Comparison of ENCODE assay signal across 14 cellular contexts in the genomic region with DNA sequence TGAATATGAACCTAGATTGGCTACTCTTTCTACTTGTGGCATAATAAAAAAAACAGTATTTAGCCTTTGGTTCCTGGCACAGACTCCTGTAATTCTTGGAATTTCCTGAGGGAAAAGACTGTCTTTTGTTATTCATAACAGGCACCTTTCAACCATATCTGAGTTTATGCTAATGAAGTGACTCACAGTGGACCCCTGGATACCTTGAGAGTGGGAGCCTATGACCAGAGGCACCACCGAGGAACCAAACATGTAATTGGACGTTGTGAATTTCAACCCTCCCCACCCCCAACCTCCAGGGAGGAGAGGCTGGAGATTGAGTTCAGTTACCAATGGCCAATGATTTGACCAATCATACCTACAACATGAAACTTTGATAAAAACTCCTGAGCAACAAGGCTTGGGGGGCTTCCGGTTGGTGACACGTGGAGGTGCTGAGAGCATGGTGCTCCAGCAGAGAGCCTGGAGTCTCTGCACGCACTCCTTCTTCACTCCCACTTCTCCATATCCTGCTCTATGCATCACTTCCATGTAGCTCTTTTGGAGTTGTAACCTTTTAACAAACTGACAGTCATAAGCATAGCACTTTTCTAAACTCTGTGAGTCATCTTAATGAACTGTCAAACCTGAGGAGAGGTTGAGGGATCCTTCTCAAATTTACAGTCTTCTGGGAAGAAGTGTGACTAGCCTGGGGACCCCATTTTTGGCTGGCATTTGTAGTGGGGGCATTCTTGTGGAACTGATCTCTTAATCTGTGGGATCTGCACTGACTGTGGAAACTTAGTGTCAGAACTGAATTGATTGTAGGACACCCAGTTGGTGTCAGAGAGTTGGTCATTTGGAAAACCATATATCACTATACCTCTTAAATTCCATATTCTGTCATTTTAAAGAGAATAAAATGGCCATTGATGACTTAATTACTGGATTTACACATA. TPM values are rescaled to one million over a fixed set of nuclear protein-coding genes. Genes with fewer than 3 reads are reported as not detected.
DNase-seq lines count a peak whose midpoint lies in the region; ATAC-seq, FAIRE-seq and TF ChIP-seq lines count a peak whose summit lies in the region.
"Had no signal": no experiment of that assay in that cellular context is flagged by ENCODE, and none has a peak within 500 bp of the region (broad histone marks: within the 10 kb centered on the region; RNA-seq: fewer than 3 reads in every experiment).

No MANE protein-coding gene starts in this region.

- H3K27ac ChIP-seq in HUES6 (ENCODE audit: low read depth, low read length) = peak overlapping the region; percentile 33; the same call in 1 of the 2 replicates
- H3K27ac ChIP-seq in keratinocyte (ENCODE audit: control insufficient read depth, insufficient read depth, low read length) = no peak overlapping the region

- no peaks in the 10 kb centered on the region for H3K9me1 ChIP-seq in keratinocyte (ENCODE audit: control insufficient read depth, extremely low read depth, insufficient read depth, low read length)

- no peak for TF ChIP-seq POLR2A in GM12892 (IDR thresholded peaks at IDR 0.05; ENCODE audit: low read depth, low read length)

- no peak for ATAC-seq in GM18511 (IDR thresholded peaks at IDR 0.05; ENCODE audit: unreplicated experiment)
- ATAC-seq: activated CD4-positive, alpha-beta T cell treated with anti-CD3 and anti-CD28 coated beads for 36 hours had no signal

- no peak for TF ChIP-seq CTCF in cardiac fibroblast (IDR thresholded peaks at IDR 0.05; ENCODE audit: low read depth, low read length)
- TF ChIP-seq CTCF in keratinocyte (optimal IDR thresholded peaks at IDR 0.05 in 1 of 3, IDR thresholded peaks at IDR 0.05 in 1 of 3, conservative IDR thresholded peaks at IDR 0.05 in 1 of 3; ENCODE audit: extremely low read depth in 1 of 3, insufficient read depth in 2 of 3, low read length in 3 of 3) = no peak

- dilution Hi-C loops in keratinocyte (cut with MboI; ENCODE audit: extremely low pct_ligation_motif_present, low sequenced_read_pairs) = no loop called here

- H3K4me3 ChIP-seq in HUES6 (ENCODE audit: low read depth, low read length) (no peak overlapping the region), cardiac fibroblast (replicated peaks in 1 of 2; ENCODE audit: low read depth in 2 of 2, low read length in 2 of 2) (no peak overlapping the region), keratinocyte (ENCODE audit: control insufficient read depth in 2 of 3, extremely low read depth in 1 of 3, insufficient read depth in 2 of 3, low read depth in 1 of 3, low read length in 3 of 3) (no peak overlapping the region)

- H3K4me1 ChIP-seq in HUES6 (ENCODE audit: control insufficient read depth, insufficient read depth, low read length) = peaks cover 31% of the 10 kb centered on the region
- H3K4me1 ChIP-seq in keratinocyte (ENCODE audit: control insufficient read depth, extremely low read depth, insufficient read depth, low read length) = peaks cover 24% of the 10 kb centered on the region

- no peaks in the 10 kb centered on the region for H3K36me3 ChIP-seq in HUES6 (ENCODE audit: control insufficient read depth, insufficient read depth, low read length)
- H3K36me3 ChIP-seq in keratinocyte (ENCODE audit: control insufficient read depth in 2 of 2, extremely low read depth in 1 of 2, insufficient read depth in 2 of 2, low read length in 2 of 2) = no peaks in the 10 kb centered on the region

- DNase-seq in A172 (ENCODE audit: low spot score) (peak; percentile 63), cardiac fibroblast (ENCODE audit: low read depth in 2 of 2) (peak; percentile 58 to 76), keratinocyte (ENCODE audit: low read depth, low spot score) (no peak), GM12892 (ENCODE audit: insufficient read length) (no peak), hippocampal formation (lab: John Stamatoyannopoulos, UW) (no peak), RPMI8226 (no peak)
- DNase-seq: activated CD4-positive, alpha-beta T cell treated with anti-CD3 and anti-CD28 coated beads for 36 hours; DND-41; NCI-H2029; SHP77 treated with DMSO at 0.1 percent for 48 hours had no signal

- no peaks in the 10 kb centered on the region for H3K27me3 ChIP-seq in HUES6 (ENCODE audit: control insufficient read depth, insufficient read depth, low read length)
- no peaks in the 10 kb centered on the region for H3K27me3 ChIP-seq in keratinocyte (ENCODE audit: control insufficient read depth, extremely low read depth, insufficient read depth, low read length)

- no peak overlapping the region for H3K9ac ChIP-seq in HUES6 (ENCODE audit: low read length)
- H3K9ac ChIP-seq in keratinocyte (ENCODE audit: control insufficient read depth, extremely low read depth, insufficient read depth, low read length) = no peak overlapping the region

- H4K20me1 ChIP-seq in keratinocyte (ENCODE audit: control insufficient read depth, extremely low read depth, insufficient read depth, low read length) = no peaks in the 10 kb centered on the region

- peak overlapping the region; percentile 19 for H2AFZ ChIP-seq in keratinocyte (ENCODE audit: control insufficient read depth, low read length)

- peak overlapping the region; percentile 24 for H3K4me2 ChIP-seq in keratinocyte (ENCODE audit: control insufficient read depth, extremely low read depth, insufficient read depth, low read depth, low read length)

- no peaks in the 10 kb centered on the region for H3K79me2 ChIP-seq in keratinocyte (ENCODE audit: control insufficient read depth, insufficient read depth, low read length)

- H3K9me3 ChIP-seq in HUES6 (ENCODE audit: control insufficient read depth, insufficient read depth, low read depth, low read length) = peaks cover 2% of the 10 kb centered on the region
- H3K9me3 ChIP-seq in keratinocyte (ENCODE audit: control insufficient read depth, low read depth, low read length) = no peaks in the 10 kb centered on the region

- peak; percentile 20 for FAIRE-seq in keratinocyte (lab: Jason Lieb, UNC)
- FAIRE-seq in GM12892 (lab: Jason Lieb, UNC) = no peak

RNA-seq across cellular contexts. Expression of a gene that starts 48.6 kb away (rescaled TPM):
- total RNA-seq in A172 (2014; rRNA removed; shearing (Covaris generic)) = 7.4 and 11.5 TPM in 2 replicates
- polyA plus RNA-seq in keratinocyte = 0.10 to 0.39 TPM (median 0.12 TPM) in 3 replicates
- 0.47 TPM for polyA plus RNA-seq in keratinocyte (2011; ENCODE audit: low read depth)
- 0.04 and 0.14 TPM in 2 replicates for polyA plus RNA-seq in keratinocyte (2011; cell fraction: cytosol; rRNA removed)
- 0.22 and 0.52 TPM in 2 replicates for polyA plus RNA-seq in keratinocyte (2011; cell fraction: nucleus; rRNA removed)
- polyA plus RNA-seq in keratinocyte (2012; ENCODE audit: low replicate concordance) = 0.06 and 0.17 TPM in 2 replicates
- 0.06 to 0.36 TPM in 2 of 3 replicates, not detected in the other for polyA minus RNA-seq in keratinocyte
- not detected for polyA minus RNA-seq in keratinocyte (2011; cell fraction: cytosol; rRNA and poly(A)+ RNA removed)
- not detected in 2 replicates for polyA minus RNA-seq in keratinocyte (2011; cell fraction: nucleus; rRNA and poly(A)+ RNA removed)
- polyA plus RNA-seq in GM12892 (2012; ENCODE audit: missing spikeins) = not detected
- total RNA-seq: activated T-helper 1 cell treated with anti-CD3 and anti-CD28 coated beads, Interleukin-12 subunit alpha, Interleukin-12 subunit beta, Interleukin-2, Interleukin-4 antibody, amounts not matched to agents 30 ng/mL and 10 ng/mL and 1 ng/mL, durations not matched to agents 14 hours and 24 hours and 36 hours had no signal
- polyA plus RNA-seq: IgD-negative memory B cell had no signal

Comparison
In these comparisons a context has a peak if more than half of its experiments do, and no peak if none do; other contexts are left out.
1. DNase-seq: peak in A172 (single experiment) and cardiac fibroblast (2 of 2); none in keratinocyte (single experiment), GM12892 (single experiment), hippocampal formation (0 of 2) and RPMI8226 (single experiment).